16 cellular contexts compared by ENCODE assay signal in genomic region chr15:81288616-81289015, GRCh38. TPM values are rescaled to one million over a fixed set of nuclear protein-coding genes. Genes with fewer than 3 reads are reported as not detected.
DNase-seq lines count a peak whose midpoint lies in the region; ATAC-seq, FAIRE-seq and TF ChIP-seq lines count a peak whose summit lies in the region.
"Had no signal": no experiment of that assay in that cellular context is flagged by ENCODE, and none has a peak within 500 bp of the region (broad histone marks: within the 10 kb centered on the region; RNA-seq: fewer than 3 reads in every experiment).

No MANE protein-coding gene starts in this region.

- H3K27ac ChIP-seq in small intestine (ENCODE audit: low read depth in 1 of 2, low read length in 1 of 2): no peak overlapping the region
- H3K27ac ChIP-seq: C4-2B had no signal

- 83 to 91% (median 89%) methylated on average over 8 of the region's 8 CpGs for WGBS in small intestine, 3 donors

- H3K27ac Mint-ChIP-seq in activated naive CD4-positive, alpha-beta T cell treated with anti-CD3 and anti-CD28 coated beads for 36 hours: peak overlapping the region; percentile 73
- H3K27ac Mint-ChIP-seq in activated naive CD4-positive, alpha-beta T cell treated with anti-CD3 and anti-CD28 coated beads, Interleukin-2, amount 10 ng/mL, durations not matched to agents 7 days and 5 days: no peak overlapping the region
- peak overlapping the region; percentile 9 for H3K27ac Mint-ChIP-seq in activated naive CD8-positive, alpha-beta T cell treated with anti-CD3 and anti-CD28 coated beads, Interleukin-2, amount 50 U/mL, for 24 hours
- H3K27ac Mint-ChIP-seq in stimulated activated memory B cell treated with anti-CD40 and anti-IgM and Interleukin-4, amounts not matched to agents 10 μg/mL and 1 μg/mL and 100 μg/mL, for 72 hours: peak overlapping the region; percentile 98

- TF ChIP-seq POLR2A in GM12891 (IDR thresholded peaks at IDR 0.05; ENCODE audit: low read depth, low read length): no peak

- CTCF ChIA-PET in activated naive CD4-positive, alpha-beta T cell treated with anti-CD3 and anti-CD28 coated beads for 36 hours (lab: Charles Lee): no interaction called here
- CTCF ChIA-PET in activated naive CD4-positive, alpha-beta T cell treated with anti-CD3 and anti-CD28 coated beads, Interleukin-2, amount 10 ng/mL, durations not matched to agents 7 days and 5 days (lab: Charles Lee): interaction anchor here (14.7 kb wide), 1 partner anchor 11 kb away, joined by 202 read pairs; no protein-coding TSS in a partner anchor

- peaks cover 3% of the 10 kb centered on the region for H3K9me3 Mint-ChIP-seq in activated naive CD4-positive, alpha-beta T cell treated with anti-CD3 and anti-CD28 coated beads for 36 hours
- H3K9me3 Mint-ChIP-seq in activated naive CD4-positive, alpha-beta T cell treated with anti-CD3 and anti-CD28 coated beads, Interleukin-2, amount 10 ng/mL, durations not matched to agents 7 days and 5 days: peaks cover 3% of the 10 kb centered on the region
- H3K9me3 Mint-ChIP-seq in activated naive CD8-positive, alpha-beta T cell treated with anti-CD3 and anti-CD28 coated beads, Interleukin-2, amount 50 U/mL, for 24 hours: peaks cover 22% of the 10 kb centered on the region
- peaks cover 6% of the 10 kb centered on the region for H3K9me3 Mint-ChIP-seq in stimulated activated memory B cell treated with anti-CD40 and anti-IgM and Interleukin-4, amounts not matched to agents 10 μg/mL and 1 μg/mL and 100 μg/mL, for 72 hours

- H3K4me3 Mint-ChIP-seq in activated naive CD4-positive, alpha-beta T cell treated with anti-CD3 and anti-CD28 coated beads for 36 hours: no peak overlapping the region
- no peak overlapping the region for H3K4me3 Mint-ChIP-seq in activated naive CD4-positive, alpha-beta T cell treated with anti-CD3 and anti-CD28 coated beads, Interleukin-2, amount 10 ng/mL, durations not matched to agents 7 days and 5 days
- no peak overlapping the region for H3K4me3 Mint-ChIP-seq in activated naive CD8-positive, alpha-beta T cell treated with anti-CD3 and anti-CD28 coated beads, Interleukin-2, amount 50 U/mL, for 24 hours
- H3K4me3 Mint-ChIP-seq in stimulated activated memory B cell treated with anti-CD40 and anti-IgM and Interleukin-4, amounts not matched to agents 10 μg/mL and 1 μg/mL and 100 μg/mL, for 72 hours: peak overlapping the region; percentile 13

- ATAC-seq in activated naive CD8-positive, alpha-beta T cell treated with anti-CD3 and anti-CD28 coated beads, Interleukin-2, amount 50 U/mL, for 24 hours: no peak
- no peak for ATAC-seq in stimulated activated memory B cell treated with anti-CD40 and anti-IgM and Interleukin-4, amounts not matched to agents 10 μg/mL and 1 μg/mL and 100 μg/mL, for 72 hours
- ATAC-seq in GM19397 (IDR thresholded peaks at IDR 0.05; ENCODE audit: unreplicated experiment) (no peak), GM21723 (IDR thresholded peaks at IDR 0.05; ENCODE audit: unreplicated experiment) (no peak)
- ATAC-seq: GM12878 had no signal

- FAIRE-seq in GM12891 (lab: Jason Lieb, UNC) (peak; percentile 72), small intestine (lab: Jason Lieb, UNC) (no peak)
- FAIRE-seq: A204.1, GM12878, H54 had no signal

- peaks cover 91% of the 10 kb centered on the region for H3K4me1 Mint-ChIP-seq in activated naive CD4-positive, alpha-beta T cell treated with anti-CD3 and anti-CD28 coated beads for 36 hours (ENCODE audit: low read depth)
- peaks cover 83% of the 10 kb centered on the region for H3K4me1 Mint-ChIP-seq in activated naive CD4-positive, alpha-beta T cell treated with anti-CD3 and anti-CD28 coated beads, Interleukin-2, amount 10 ng/mL, durations not matched to agents 7 days and 5 days
- H3K4me1 Mint-ChIP-seq in activated naive CD8-positive, alpha-beta T cell treated with anti-CD3 and anti-CD28 coated beads, Interleukin-2, amount 50 U/mL, for 24 hours: peaks cover 93% of the 10 kb centered on the region
- H3K4me1 Mint-ChIP-seq in stimulated activated memory B cell treated with anti-CD40 and anti-IgM and Interleukin-4, amounts not matched to agents 10 μg/mL and 1 μg/mL and 100 μg/mL, for 72 hours: peaks cover 81% of the 10 kb centered on the region

- H3K27me3 Mint-ChIP-seq in activated naive CD4-positive, alpha-beta T cell treated with anti-CD3 and anti-CD28 coated beads for 36 hours (ENCODE audit: low read depth): no peaks in the 10 kb centered on the region
- H3K27me3 Mint-ChIP-seq in activated naive CD4-positive, alpha-beta T cell treated with anti-CD3 and anti-CD28 coated beads, Interleukin-2, amount 10 ng/mL, durations not matched to agents 7 days and 5 days: no peaks in the 10 kb centered on the region
- H3K27me3 Mint-ChIP-seq in activated naive CD8-positive, alpha-beta T cell treated with anti-CD3 and anti-CD28 coated beads, Interleukin-2, amount 50 U/mL, for 24 hours: no peaks in the 10 kb centered on the region
- no peaks in the 10 kb centered on the region for H3K27me3 Mint-ChIP-seq in stimulated activated memory B cell treated with anti-CD40 and anti-IgM and Interleukin-4, amounts not matched to agents 10 μg/mL and 1 μg/mL and 100 μg/mL, for 72 hours

- no peak for DNase-seq in activated naive CD4-positive, alpha-beta T cell treated with anti-CD3 and anti-CD28 coated beads for 36 hours
- DNase-seq in activated naive CD4-positive, alpha-beta T cell treated with anti-CD3 and anti-CD28 coated beads, Interleukin-2, amount 10 ng/mL, durations not matched to agents 7 days and 5 days: no peak
- DNase-seq in GM12891 (ENCODE audit: insufficient read length, low spot score) (no peak), small intestine (no peak)
- DNase-seq in activated naive CD8-positive, alpha-beta T cell treated with anti-CD3 and anti-CD28 coated beads, Interleukin-2, amount 50 U/mL, for 24 hours: no peak
- DNase-seq: GDM1, NCI-H1092, NCI-H1694, NCI-H510A treated with DMSO at 0.1 percent for 48 hours had no signal

- H3K9me3 ChIP-seq in small intestine (ENCODE audit: control insufficient read depth, low read depth): no peaks in the 10 kb centered on the region

- no peaks in the 10 kb centered on the region for H3K27me3 ChIP-seq in small intestine (ENCODE audit: control insufficient read depth in 2 of 2, insufficient read depth in 2 of 2, low read length in 2 of 2)

- peaks cover 26% of the 10 kb centered on the region for H3K36me3 Mint-ChIP-seq in activated naive CD4-positive, alpha-beta T cell treated with anti-CD3 and anti-CD28 coated beads for 36 hours (ENCODE audit: low read depth)
- H3K36me3 Mint-ChIP-seq in activated naive CD4-positive, alpha-beta T cell treated with anti-CD3 and anti-CD28 coated beads, Interleukin-2, amount 10 ng/mL, durations not matched to agents 7 days and 5 days: peaks cover 14% of the 10 kb centered on the region
- peaks cover 34% of the 10 kb centered on the region for H3K36me3 Mint-ChIP-seq in activated naive CD8-positive, alpha-beta T cell treated with anti-CD3 and anti-CD28 coated beads, Interleukin-2, amount 50 U/mL, for 24 hours (ENCODE audit: low read depth)
- peaks cover 10% of the 10 kb centered on the region for H3K36me3 Mint-ChIP-seq in stimulated activated memory B cell treated with anti-CD40 and anti-IgM and Interleukin-4, amounts not matched to agents 10 μg/mL and 1 μg/mL and 100 μg/mL, for 72 hours

- no peak overlapping the region for H3K4me3 ChIP-seq in small intestine (ENCODE audit: low read depth in 1 of 2, low read length in 2 of 2)
- H3K4me3 ChIP-seq: GM12878 had no signal

- H3K36me3 ChIP-seq in small intestine (ENCODE audit: control insufficient read depth in 2 of 2, insufficient read depth in 2 of 2, low read length in 2 of 2): no peaks in the 10 kb centered on the region

- peaks cover 0 to 2% of the 10 kb centered on the region in 2 donors for H3K4me1 ChIP-seq in small intestine (ENCODE audit: control insufficient read depth in 2 of 2, insufficient read depth in 1 of 2, low read depth in 1 of 2, low read length in 1 of 2)

- intact Hi-C loops in activated naive CD4-positive, alpha-beta T cell treated with anti-CD3 and anti-CD28 coated beads for 36 hours (cut with micrococcal nuclease): loop anchor here (10.0 kb wide), 1 partner anchor 1116 kb away; no protein-coding TSS in a partner anchor

TF ChIP-seq in GM12891, 5 proteins besides CTCF, POLR2A, EP300 and RAD21:
- TF ChIP-seq TAF1 (IDR thresholded peaks at IDR 0.05; ENCODE audit: low read depth, low read length) (no peak), POU2F2 (IDR thresholded peaks at IDR 0.05; ENCODE audit: low read depth, low read length) (no peak), PAX5 (IDR thresholded peaks at IDR 0.05; ENCODE audit: insufficient read depth, low read length, severe bottlenecking) (no peak)

RNA-seq across cellular contexts. Expression of gene STARD5, which starts 35.3 kb away (rescaled TPM):
- 10 to 100 TPM; 10.1 to 11.7 TPM for total RNA-seq in activated naive CD4-positive, alpha-beta T cell treated with anti-CD3 and anti-CD28 coated beads for 36 hours
- polyA plus RNA-seq in GM12891 (2012; ENCODE audit: low read depth, missing spikeins): 1.8 TPM
- 10 to 100 TPM in 2 of 3 donors, 1 to 10 TPM in 1; 7.8 to 21.5 (median 12.1) TPM for polyA plus RNA-seq in small intestine
